ENCODE assay signal across 8 cellular contexts in genomic region chr19:46487802-46488445, GRCh38. TPM values are rescaled to one million over a fixed set of nuclear protein-coding genes. Genes with fewer than 3 reads are reported as not detected.
A peak's percentile ranks its signal among the peaks of the same experiment; 100 is the strongest.
DNase-seq lines count a peak whose midpoint lies in the region; ATAC-seq and TF ChIP-seq lines count a peak whose summit lies in the region.

No MANE protein-coding gene starts in this region.

- TF ChIP-seq RAD21 in Ishikawa (IDR thresholded peaks at IDR 0.05; ENCODE audit: low read depth) = peak; percentile 99

- H3K4me1 ChIP-seq in Caco-2 = no peaks in the 10 kb centered on the region
- H3K4me1 ChIP-seq in gastroesophageal sphincter = peaks cover 0 to 40% (median 16%) of the 10 kb centered on the region in 3 donors
- peaks cover 57% of the 10 kb centered on the region for H3K4me1 ChIP-seq in suprapubic skin

- POLR2A ChIA-PET in Caco-2 (lab: Charles Lee) = no interaction called here

- H3K9me3 Mint-ChIP-seq in Caco-2 (ENCODE audit: unreplicated experiment) = no peaks in the 10 kb centered on the region

- H3K36me3 ChIP-seq in Caco-2 (ENCODE audit: control insufficient read depth, insufficient read depth, low read length) (no peaks in the 10 kb centered on the region), gastroesophageal sphincter (no peaks in the 10 kb centered on the region), suprapubic skin (no peaks in the 10 kb centered on the region)

- no peak for TF ChIP-seq EP300 in Ishikawa (IDR thresholded peaks at IDR 0.05; ENCODE audit: borderline replicate concordance)
- TF ChIP-seq EP300 in gastroesophageal sphincter (IDR thresholded peaks at IDR 0.05) = no peak
- TF ChIP-seq EP300 in suprapubic skin (IDR thresholded peaks at IDR 0.05) = no peak

- intact Hi-C loops in Caco-2 (cut with micrococcal nuclease; ENCODE audit: unreplicated experiment) = loop anchor here (1.0 to 2.0 kb wide), 3 partner anchors 86 to 207 kb away; no protein-coding TSS in a partner anchor

- CTCF ChIA-PET in Caco-2 (lab: Charles Lee) = interaction anchor here (0.5 to 2.4 kb wide), 3 partner anchors 56 to 207 kb away, joined by 3 to 11 read pairs (median 6); no protein-coding TSS in a partner anchor

- peak; percentile 56 for ATAC-seq in gastroesophageal sphincter
- ATAC-seq in omental fat pad (ENCODE audit: low FRiP score) = peak; percentile 79
- no peak for ATAC-seq in GM21576 (IDR thresholded peaks at IDR 0.05; ENCODE audit: unreplicated experiment)

- no peaks in the 10 kb centered on the region for H3K4me1 Mint-ChIP-seq in Caco-2 (ENCODE audit: low read depth, unreplicated experiment)

- H3K27me3 ChIP-seq in Caco-2 (replicated peaks; ENCODE audit: control insufficient read depth, insufficient read depth, low read length) (peaks cover 1% of the 10 kb centered on the region), gastroesophageal sphincter (peaks cover 63% of the 10 kb centered on the region), suprapubic skin (peaks cover 41% of the 10 kb centered on the region)

- H3K36me3 Mint-ChIP-seq in Caco-2 (ENCODE audit: insufficient read depth, unreplicated experiment) = no peaks in the 10 kb centered on the region

- WGBS in gastroesophageal sphincter (ENCODE audit: low coverage in 1 of 2), 2 donors = 13% methylated on average over 12 of the region's 38 CpGs; no CpG with 5 or more reads in 1 of the 2 donors
- 8% methylated on average over 33 of the region's 38 CpGs for WGBS in suprapubic skin

- BruUV-seq in Caco-2 (replicated peaks; lab: Mats Ljungman, UMichigan) = no TSS peak

- peaks cover 13% of the 10 kb centered on the region for H3K27me3 Mint-ChIP-seq in Caco-2 (ENCODE audit: insufficient read depth, unreplicated experiment)

- peak; percentile 71 to 86 for DNase-seq in Caco-2
- DNase-seq in RPMI8226 = peak; percentile 55
- peak; percentile 90 for DNase-seq in activated effector memory CD4-positive, alpha-beta T cell treated with anti-CD3 and anti-CD28 coated beads, Interleukin-2, amount 50 U/mL, for 16 hours
- DNase-seq in omental fat pad (ENCODE audit: low spot score) = peak; percentile 72
- peak; percentile 87 to 92 for DNase-seq in suprapubic skin (ENCODE audit: low spot score in 2 of 2)

- H3K4me3 ChIP-seq in Caco-2 (ENCODE audit: low read depth, low read length) (peak overlapping the region; percentile 22), gastroesophageal sphincter (peak overlapping the region in 1 of 2 donors; percentile 41), suprapubic skin (peak overlapping the region; percentile 41)

- TF ChIP-seq CTCF in Caco-2 (IDR thresholded peaks at IDR 0.05; ENCODE audit: insufficient read depth in 1 of 2, low read depth in 1 of 2, low read length in 1 of 2, severe bottlenecking in 1 of 2, unreplicated experiment in 1 of 2) (peak; percentile 93 to 94), gastroesophageal sphincter (IDR thresholded peaks at IDR 0.05) (peak in 3 of 4 experiments; percentile 95 to 98 (median 97)), omental fat pad (IDR thresholded peaks at IDR 0.05) (peak in 2 of 3 donors; percentile 80 to 81), suprapubic skin (IDR thresholded peaks at IDR 0.05) (peak; percentile 92 to 95)

- H3K27ac ChIP-seq in gastroesophageal sphincter = peak overlapping the region in 1 of 4 donors; percentile 32
- no peak overlapping the region for H3K27ac ChIP-seq in suprapubic skin

- H3K9me3 ChIP-seq in Caco-2 = no peaks in the 10 kb centered on the region
- no peaks in the 10 kb centered on the region for H3K9me3 ChIP-seq in gastroesophageal sphincter
- H3K9me3 ChIP-seq in suprapubic skin = no peaks in the 10 kb centered on the region

- TF ChIP-seq POLR2A in gastroesophageal sphincter (IDR thresholded peaks at IDR 0.05) = no peak
- no peak for TF ChIP-seq POLR2A in suprapubic skin (IDR thresholded peaks at IDR 0.05)

- H3K27ac Mint-ChIP-seq in Caco-2 (ENCODE audit: unreplicated experiment) = no peak overlapping the region

- peak overlapping the region; percentile 43 for H3K4me3 Mint-ChIP-seq in Caco-2 (ENCODE audit: unreplicated experiment)

TF ChIP-seq in Ishikawa, 13 proteins besides CTCF, POLR2A, EP300 and RAD21:
- TF ChIP-seq NFIC (IDR thresholded peaks at IDR 0.05) (no peak), MAX (IDR thresholded peaks at IDR 0.05) (0 out of 2 replicates have a peak, but pooled peaks have one; percentile 36), YY1 (IDR thresholded peaks at IDR 0.05; ENCODE audit: low read depth) (no peak), TEAD4 (IDR thresholded peaks at IDR 0.05) (no peak), ZBTB7A (IDR thresholded peaks at IDR 0.05; ENCODE audit: low read depth) (peak; percentile 51; the same call in 1 of the 2 replicates), REST (IDR thresholded peaks at IDR 0.05; ENCODE audit: low read depth) (no peak)

RNA-seq across cellular contexts. Expression of gene PNMA8B, which starts 7.7 kb away (rescaled TPM):
- total RNA-seq in Caco-2 (2022) (0.11 TPM in 1 of 2 replicates, not detected in the other), gastroesophageal sphincter (1 to 10 TPM; 1.2 to 3.4 (median 1.6) TPM), omental fat pad (1 to 10 TPM in 3 of 4 donors, under 1 TPM in 1; 0.93 to 3.0 (median 1.7) TPM), suprapubic skin (1 to 10 TPM; 1.8 to 3.2 (median 2.8) TPM)

RNA-seq across cellular contexts. Expression of gene PNMA8A, which starts 16.6 kb away (rescaled TPM):
- total RNA-seq in Caco-2 (2022) (not detected in 2 replicates), gastroesophageal sphincter (1 to 10 TPM; 1.6 to 5.4 (median 4.0) TPM), omental fat pad (1 to 10 TPM in 2 of 4 donors, under 1 TPM in 2; 0.72 to 3.5 (median 1.0) TPM), suprapubic skin (1 to 10 TPM in 3 of 4 donors, under 1 TPM in 1; 0.72 to 3.9 (median 1.4) TPM)

RNA-seq across cellular contexts. Expression of gene PNMA8C, which starts 59.2 kb away (rescaled TPM):
- not detected in 2 replicates for total RNA-seq in Caco-2 (2022)
- under 1 TPM in 3 of 4 donors, not detected in 1; 0.12 to 0.39 (median 0.27) TPM for total RNA-seq in gastroesophageal sphincter
- not detected for total RNA-seq in omental fat pad
- under 1 TPM in 1 of 4 donors, not detected in 3; 0.13 TPM for total RNA-seq in suprapubic skin
